ENCODE assay signal across 14 cellular contexts in genomic region chr9:73180373-73180772, GRCh38. TPM values are rescaled to one million over a fixed set of nuclear protein-coding genes. Genes with fewer than 3 reads are reported as not detected.
A peak's percentile ranks its signal among the peaks of the same experiment; 100 is the strongest.
DNase-seq lines count a peak whose midpoint lies in the region; ATAC-seq and TF ChIP-seq lines count a peak whose summit lies in the region.
"Had no signal": no experiment of that assay in that cellular context is flagged by ENCODE, and none has a peak within 500 bp of the region (broad histone marks: within the 10 kb centered on the region; RNA-seq: fewer than 3 reads in every experiment).

No MANE protein-coding gene starts in this region.

- TF ChIP-seq POLR2A in breast epithelium (IDR thresholded peaks at IDR 0.05), result no peak

- H3K4me1 ChIP-seq in breast epithelium, result no peaks in the 10 kb centered on the region
- peaks cover 18% of the 10 kb centered on the region for H3K4me1 ChIP-seq in smooth muscle cell (ENCODE audit: low read depth)
- H3K4me1 ChIP-seq: transverse colon had no signal

- no peak overlapping the region for H3K27ac ChIP-seq in breast epithelium
- peak overlapping the region; percentile 69 for H3K27ac ChIP-seq in smooth muscle cell (ENCODE audit: low read depth)
- H3K27ac ChIP-seq: transverse colon had no signal

- no peak for TF ChIP-seq CTCF in MCF 10A (IDR thresholded peaks at IDR 0.05; ENCODE audit: unreplicated experiment)
- no peak for TF ChIP-seq CTCF in breast epithelium (IDR thresholded peaks at IDR 0.05)
- TF ChIP-seq CTCF in smooth muscle cell (IDR thresholded peaks at IDR 0.05; ENCODE audit: borderline replicate concordance, insufficient read depth, poor library complexity, severe bottlenecking), result no peak
- TF ChIP-seq CTCF in activated CD8-positive, alpha-beta T cell treated with anti-CD3 and anti-CD28 coated beads for 36 hours (IDR thresholded peaks at IDR 0.05), result no peak

- H3K4me3 ChIP-seq in breast epithelium, result no peak overlapping the region
- no peak overlapping the region for H3K4me3 ChIP-seq in smooth muscle cell
- H3K4me3 ChIP-seq: skin epidermis, transverse colon had no signal

- H3K36me3 ChIP-seq in breast epithelium (no peaks in the 10 kb centered on the region), smooth muscle cell (ENCODE audit: low read depth) (no peaks in the 10 kb centered on the region)
- H3K36me3 ChIP-seq: transverse colon had no signal

- H3K4me1 Mint-ChIP-seq in MCF 10A (ENCODE audit: insufficient read depth, unreplicated experiment), result peaks cover 11% of the 10 kb centered on the region
- H3K4me1 Mint-ChIP-seq in activated CD8-positive, alpha-beta T cell treated with anti-CD3 and anti-CD28 coated beads for 36 hours (ENCODE audit: low read depth), result peaks cover 17% of the 10 kb centered on the region
- H3K4me1 Mint-ChIP-seq: B cell, immature natural killer cell had no signal

- no peaks in the 10 kb centered on the region for H4K20me1 ChIP-seq in smooth muscle cell (ENCODE audit: low read depth)

- H3K9ac ChIP-seq in smooth muscle cell (ENCODE audit: low read depth), result no peak overlapping the region

- peaks cover 4% of the 10 kb centered on the region for H3K27me3 Mint-ChIP-seq in MCF 10A (ENCODE audit: insufficient read depth, unreplicated experiment)
- H3K27me3 Mint-ChIP-seq in activated CD8-positive, alpha-beta T cell treated with anti-CD3 and anti-CD28 coated beads for 36 hours, result peaks cover 2% of the 10 kb centered on the region

- H3F3A ChIP-seq in smooth muscle cell (ENCODE audit: low read depth), result no peaks in the 10 kb centered on the region

- BruUV-seq in MCF 10A (replicated peaks; lab: Mats Ljungman, UMichigan), result no TSS peak

- H3K27me3 ChIP-seq in breast epithelium (no peaks in the 10 kb centered on the region), smooth muscle cell (ENCODE audit: low read depth) (no peaks in the 10 kb centered on the region)
- H3K27me3 ChIP-seq: transverse colon had no signal

- no peak overlapping the region for H3K27ac Mint-ChIP-seq in MCF 10A (ENCODE audit: low read depth, unreplicated experiment)
- H3K27ac Mint-ChIP-seq in activated CD8-positive, alpha-beta T cell treated with anti-CD3 and anti-CD28 coated beads for 36 hours, result no peak overlapping the region
- H3K27ac Mint-ChIP-seq: B cell, immature natural killer cell had no signal

- CTCF ChIA-PET in MCF 10A (lab: Yijun Ruan, JAX), result interaction anchor here (1.0 to 9.0 kb wide), 6 partner anchors 27 to 308 kb away, joined by 3 to 99 read pairs (median 26); no protein-coding TSS in a partner anchor
- CTCF ChIA-PET in activated CD8-positive, alpha-beta T cell treated with anti-CD3 and anti-CD28 coated beads for 36 hours (lab: Charles Lee), result interaction anchor here (1.1 to 5.3 kb wide), 7 partner anchors 8 to 100 kb away, joined by 3 to 81 read pairs (median 4); no protein-coding TSS in a partner anchor

- peaks cover 9% of the 10 kb centered on the region for H3K36me3 Mint-ChIP-seq in MCF 10A (ENCODE audit: insufficient read depth, unreplicated experiment)
- no peaks in the 10 kb centered on the region for H3K36me3 Mint-ChIP-seq in activated CD8-positive, alpha-beta T cell treated with anti-CD3 and anti-CD28 coated beads for 36 hours (ENCODE audit: low read depth)
- H3K36me3 Mint-ChIP-seq: immature natural killer cell; naive thymus-derived CD8-positive, alpha-beta T cell had no signal

- H3K9me3 ChIP-seq in breast epithelium, result no peaks in the 10 kb centered on the region
- H3K9me3 ChIP-seq in smooth muscle cell (replicated peaks; ENCODE audit: low read depth), result no peaks in the 10 kb centered on the region
- H3K9me3 ChIP-seq: transverse colon had no signal

- 21% methylated on average over 1 of the region's 1 CpG for WGBS in smooth muscle cell (ENCODE audit: low lambda C conversion rate)

- peak overlapping the region; percentile 75 for H3K4me2 ChIP-seq in smooth muscle cell

- peak; percentile 29 for DNase-seq in MCF 10A (ENCODE audit: unreplicated experiment)
- no peak for DNase-seq in breast epithelium (ENCODE audit: low spot score in 2 of 2)
- DNase-seq in NCI-H446 treated with DMSO at 0.1 percent for 48 hours (lab: John Stamatoyannopoulos, UW), result peak; percentile 12
- peak; percentile 21 for DNase-seq in epidermal melanocyte (ENCODE audit: insufficient read length, low spot score)
- no peak for DNase-seq in smooth muscle cell (lab: John Stamatoyannopoulos, UW; ENCODE audit: unreplicated experiment)
- DNase-seq in activated CD8-positive, alpha-beta T cell treated with anti-CD3 and anti-CD28 coated beads for 36 hours, result no peak
- DNase-seq in SIG-M5 treated with dmso at 0.1 percent for 504 hours (lab: John Stamatoyannopoulos, UW; ENCODE audit: unreplicated experiment), result no peak
- DNase-seq: immature natural killer cell; naive thymus-derived CD8-positive, alpha-beta T cell; NCI-H2081 treated with DMSO at 0.1 percent for 48 hours; transverse colon had no signal

- intact Hi-C loops in MCF 10A (cut with micrococcal nuclease), result loop anchor here (1.0 to 10.0 kb wide), 4 partner anchors 73 to 896 kb away; no protein-coding TSS in a partner anchor
- intact Hi-C loops in breast epithelium (cut with DNase I; ENCODE audit: low total_unique reads), result no loop called here
- intact Hi-C loops in activated CD8-positive, alpha-beta T cell treated with anti-CD3 and anti-CD28 coated beads for 36 hours (cut with micrococcal nuclease), result loop anchor here (10.0 kb wide), 1 partner anchor 316 kb away; no protein-coding TSS in a partner anchor

- no peak for ATAC-seq in GM19023 (IDR thresholded peaks at IDR 0.05; ENCODE audit: unreplicated experiment)
- no peak for ATAC-seq in activated CD8-positive, alpha-beta T cell treated with anti-CD3 and anti-CD28 coated beads for 36 hours
- ATAC-seq: naive thymus-derived CD8-positive, alpha-beta T cell had no signal

- H3K79me2 ChIP-seq in smooth muscle cell (ENCODE audit: low read depth), result no peaks in the 10 kb centered on the region

- no peak overlapping the region for H2AFZ ChIP-seq in smooth muscle cell (ENCODE audit: low read depth)

- POLR2A ChIA-PET in MCF 10A (lab: Yijun Ruan, JAX), result interaction anchor here (1.3 to 1.7 kb wide), 4 partner anchors 20 to 71 kb away, joined by 3 to 5 read pairs (median 3); partner anchors contain the start of gene ANXA1
- POLR2A ChIA-PET in activated CD8-positive, alpha-beta T cell treated with anti-CD3 and anti-CD28 coated beads for 36 hours (lab: Charles Lee), result interaction anchor here (1.3 kb wide), 1 partner anchor 68 kb away, joined by 3 read pairs; no protein-coding TSS in a partner anchor

- H3K9me3 Mint-ChIP-seq in MCF 10A (ENCODE audit: unreplicated experiment), result no peaks in the 10 kb centered on the region
- no peaks in the 10 kb centered on the region for H3K9me3 Mint-ChIP-seq in activated CD8-positive, alpha-beta T cell treated with anti-CD3 and anti-CD28 coated beads for 36 hours
- H3K9me3 Mint-ChIP-seq: immature natural killer cell had no signal

- H3K4me3 Mint-ChIP-seq in MCF 10A (ENCODE audit: unreplicated experiment), result no peak overlapping the region
- H3K4me3 Mint-ChIP-seq in activated CD8-positive, alpha-beta T cell treated with anti-CD3 and anti-CD28 coated beads for 36 hours, result no peak overlapping the region
- H3K4me3 Mint-ChIP-seq: B cell; immature natural killer cell; naive thymus-derived CD8-positive, alpha-beta T cell had no signal

RNA-seq across cellular contexts. Expression of gene ANXA1, which starts 28.7 kb away (rescaled TPM):
- total RNA-seq in MCF 10A (2022) (731 and 810 TPM in 2 replicates), breast epithelium (100 to 1,000 TPM; 364 to 729 (median 628) TPM), smooth muscle cell (897 and 967 TPM in 2 replicates)
- 266 and 573 TPM in 2 replicates for polyA plus RNA-seq in smooth muscle cell
- 10 to 100 TPM; 33.5 to 36.5 TPM for total RNA-seq in activated CD8-positive, alpha-beta T cell treated with anti-CD3 and anti-CD28 coated beads for 36 hours

Comparison
In these comparisons a context has a peak if more than half of its experiments do, and no peak if none do; other contexts are left out.
1. DNase-seq: peak in MCF 10A (single experiment), NCI-H446 treated with DMSO at 0.1 percent for 48 hours (single experiment) and epidermal melanocyte (single experiment); none in breast epithelium (0 of 2), smooth muscle cell (single experiment), activated CD8-positive, alpha-beta T cell treated with anti-CD3 and anti-CD28 coated beads for 36 hours (single experiment) and SIG-M5 treated with dmso at 0.1 percent for 504 hours (single experiment).
2. RNA of gene ANXA1, which starts 28.7 kb away (total RNA-seq): 897 to 967 TPM in smooth muscle cell, 731 to 810 TPM in MCF 10A and 364 to 729 TPM in breast epithelium; 33.5 to 36.5 TPM in activated CD8-positive, alpha-beta T cell treated with anti-CD3 and anti-CD28 coated beads for 36 hours; every median in the first group is over 4 times any median in the second.